25 cellular contexts compared by ENCODE assay signal in the genomic region with DNA sequence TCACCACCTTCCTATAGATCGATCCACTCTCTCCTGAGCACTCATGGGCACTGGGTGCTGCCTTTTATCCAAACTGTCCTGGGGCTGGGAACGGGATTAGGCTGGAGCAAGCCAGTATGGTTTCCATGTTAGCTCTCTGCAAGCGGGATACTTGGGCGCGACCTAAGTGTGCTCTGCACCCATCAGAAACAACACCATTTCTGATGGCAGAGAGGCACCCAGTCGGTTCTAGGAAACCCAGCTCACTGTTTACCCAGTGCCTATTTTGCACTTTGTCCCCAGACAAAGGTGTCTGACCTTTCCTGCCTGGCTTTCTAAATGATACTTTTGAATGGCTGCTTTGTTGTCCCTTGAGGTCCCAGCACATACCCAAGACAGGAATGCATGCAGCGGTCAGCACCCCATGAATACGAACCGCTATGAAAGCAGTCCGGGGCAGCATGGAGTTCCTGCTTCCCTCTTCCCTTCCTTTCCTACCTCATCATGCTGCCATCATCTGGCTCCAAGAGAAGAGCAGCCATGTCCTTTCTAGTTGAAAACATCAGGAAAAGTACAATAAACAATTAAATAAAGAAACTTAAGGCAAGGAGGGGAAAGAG.
DNase-seq lines count a peak whose midpoint lies in the region; ATAC-seq, FAIRE-seq and TF ChIP-seq lines count a peak whose summit lies in the region.
"Had no signal": no experiment of that assay in that cellular context is flagged by ENCODE, and none has a peak within 500 bp of the region (broad histone marks: within the 10 kb centered on the region; RNA-seq: fewer than 3 reads in every experiment).

No MANE protein-coding gene starts in this region.

- no peaks in the 10 kb centered on the region for H3K27me3 ChIP-seq in HepG2 (ENCODE audit: control insufficient read depth in 1 of 2, insufficient read depth in 2 of 2, low read length in 2 of 2)
- H3K27me3 ChIP-seq: BLaER1, Peyer's patch had no signal

- BruUV-seq in HepG2 (replicated peaks; lab: Mats Ljungman, UMichigan) = no TSS peak

- TF ChIP-seq CTCF in HepG2 (CRISPR knock-in tag; IDR thresholded peaks at IDR 0.05) (no peak), neural crest cell (conservative IDR thresholded peaks at IDR 0.05) (no peak)

- H3K27ac Mint-ChIP-seq in neural crest cell (ENCODE audit: unreplicated experiment) = peak overlapping the region; percentile 37
- no peak overlapping the region for H3K27ac Mint-ChIP-seq in stimulated activated naive B cell treated with anti-CD40 and anti-IgM and Interleukin-4, amounts not matched to agents 10 μg/mL and 1 μg/mL and 100 μg/mL, for 72 hours
- H3K27ac Mint-ChIP-seq in activated CD4-positive, alpha-beta T cell treated with anti-CD3 and anti-CD28 coated beads, Interleukin-2, amount 10 ng/mL, durations not matched to agents 24 days and 14 days = no peak overlapping the region
- H3K27ac Mint-ChIP-seq in activated CD4-positive, alpha-beta T cell treated with anti-CD3 and anti-CD28 coated beads, Interleukin-2, amount 10 ng/mL, durations not matched to agents 7 days and 5 days = no peak overlapping the region
- H3K27ac Mint-ChIP-seq: CD4-positive, CD25-positive, alpha-beta regulatory T cell; IgD-negative memory B cell had no signal

- no peaks in the 10 kb centered on the region for H3K36me3 ChIP-seq in HepG2 (replicated peaks in 1 of 2; ENCODE audit: control insufficient read depth in 1 of 2, insufficient read depth in 2 of 2, low read length in 2 of 2)
- H3K36me3 ChIP-seq: BLaER1, Peyer's patch had no signal

- CTCF ChIA-PET in HepG2 (lab: Yijun Ruan, JAX; ENCODE audit: low intra/inter-chr PET ratio, low total read pairs) = no interaction called here
- CTCF ChIA-PET in activated CD4-positive, alpha-beta T cell treated with anti-CD3 and anti-CD28 coated beads, Interleukin-2, amount 10 ng/mL, durations not matched to agents 7 days and 5 days (lab: Charles Lee) = no interaction called here

- H3K9me3 ChIP-seq in HepG2 (ENCODE audit: low read length) = no peaks in the 10 kb centered on the region
- H3K9me3 ChIP-seq: BLaER1, Peyer's patch had no signal

- under 1% methylated on average over 8 of the region's 10 CpGs for WGBS in HepG2 (ENCODE audit: low lambda C conversion rate)

- POLR2A ChIA-PET in HepG2 (lab: Yijun Ruan, JAX) = interaction anchor here (0.6 to 2.6 kb wide), 21 partner anchors 8 to 435 kb away, joined by 3 to 33 read pairs (median 4); no protein-coding TSS in a partner anchor
- POLR2A ChIA-PET in activated CD4-positive, alpha-beta T cell treated with anti-CD3 and anti-CD28 coated beads, Interleukin-2, amount 10 ng/mL, durations not matched to agents 7 days and 5 days (lab: Charles Lee) = no interaction called here

- TF ChIP-seq POLR2A in HepG2 (IDR thresholded peaks at IDR 0.05; ENCODE audit: insufficient read depth in 1 of 2, low read depth in 2 of 2, low read length in 2 of 2) = peak; percentile 75 to 88

- no peaks in the 10 kb centered on the region for H4K20me1 ChIP-seq in HepG2 (ENCODE audit: insufficient read depth, low read length)
- H4K20me1 ChIP-seq: BLaER1 had no signal

- TF ChIP-seq EP300 in HepG2 (IDR thresholded peaks at IDR 0.05; ENCODE audit: low read depth in 2 of 2, low read length in 2 of 2) (peak; percentile 51 to 93; a peak in 3 of 4 replicates), HepG2 (CRISPR knock-in tag; IDR thresholded peaks at IDR 0.05; ENCODE audit: borderline replicate concordance) (peak; percentile 86)

- peaks cover 95% of the 10 kb centered on the region for H3K4me1 ChIP-seq in HepG2 (ENCODE audit: insufficient read depth, low read length)
- H3K4me1 ChIP-seq: BLaER1 had no signal

- peak overlapping the region; percentile 93 for H3K4me2 ChIP-seq in HepG2 (ENCODE audit: low read depth, low read length)
- H3K4me2 ChIP-seq: BLaER1, KMS-11 had no signal

- H3K79me2 ChIP-seq in HepG2 (ENCODE audit: insufficient read depth, low read length) = peaks cover 6% of the 10 kb centered on the region

- peaks cover 41% of the 10 kb centered on the region for H3K4me1 Mint-ChIP-seq in neural crest cell
- H3K4me1 Mint-ChIP-seq in stimulated activated naive B cell treated with anti-CD40 and anti-IgM and Interleukin-4, amounts not matched to agents 10 μg/mL and 1 μg/mL and 100 μg/mL, for 72 hours = no peaks in the 10 kb centered on the region
- H3K4me1 Mint-ChIP-seq in activated CD4-positive, alpha-beta T cell treated with anti-CD3 and anti-CD28 coated beads, Interleukin-2, amount 10 ng/mL, durations not matched to agents 24 days and 14 days = no peaks in the 10 kb centered on the region
- H3K4me1 Mint-ChIP-seq in activated CD4-positive, alpha-beta T cell treated with anti-CD3 and anti-CD28 coated beads, Interleukin-2, amount 10 ng/mL, durations not matched to agents 7 days and 5 days = no peaks in the 10 kb centered on the region
- H3K4me1 Mint-ChIP-seq: CD4-positive, CD25-positive, alpha-beta regulatory T cell had no signal

- no peaks in the 10 kb centered on the region for H3K36me3 Mint-ChIP-seq in neural crest cell (ENCODE audit: low read depth)
- no peaks in the 10 kb centered on the region for H3K36me3 Mint-ChIP-seq in stimulated activated naive B cell treated with anti-CD40 and anti-IgM and Interleukin-4, amounts not matched to agents 10 μg/mL and 1 μg/mL and 100 μg/mL, for 72 hours
- H3K36me3 Mint-ChIP-seq in activated CD4-positive, alpha-beta T cell treated with anti-CD3 and anti-CD28 coated beads, Interleukin-2, amount 10 ng/mL, durations not matched to agents 24 days and 14 days (ENCODE audit: low read depth) = no peaks in the 10 kb centered on the region
- H3K36me3 Mint-ChIP-seq in activated CD4-positive, alpha-beta T cell treated with anti-CD3 and anti-CD28 coated beads, Interleukin-2, amount 10 ng/mL, durations not matched to agents 7 days and 5 days (ENCODE audit: low read depth) = no peaks in the 10 kb centered on the region
- H3K36me3 Mint-ChIP-seq: CD4-positive, CD25-positive, alpha-beta regulatory T cell; IgD-negative memory B cell had no signal

- peak overlapping the region; percentile 47 to 65 (median 53) for H3K4me3 ChIP-seq in HepG2 (replicated peaks in 1 of 3; ENCODE audit: insufficient read depth in 1 of 3, low read depth in 2 of 3, low read length in 3 of 3)
- H3K4me3 ChIP-seq: BLaER1, GM12878, Peyer's patch, SK-N-MC had no signal

- H2AFZ ChIP-seq in HepG2 (ENCODE audit: low read length) = no peak overlapping the region

- in situ Hi-C loops in HepG2 (cut with HindIII; ENCODE audit: extremely low pct_ligation_motif_present, low pct_unique_long_range_greater_than_20kb) = no loop called here

- DNase-seq in HuH-7.5 (ENCODE audit: low spot score) = peak; percentile 52
- DNase-seq in HepG2 (ENCODE audit: low spot score) = peak; percentile 98
- no peak for DNase-seq in neural crest cell (ENCODE audit: low read depth, low spot score)
- DNase-seq in stimulated activated naive B cell treated with anti-CD40 and anti-IgM and Interleukin-4, amounts not matched to agents 10 μg/mL and 1 μg/mL and 100 μg/mL, for 72 hours = no peak
- DNase-seq in activated CD4-positive, alpha-beta T cell treated with anti-CD3 and anti-CD28 coated beads, Interleukin-2, amount 10 ng/mL, durations not matched to agents 24 days and 14 days = no peak
- DNase-seq in activated CD4-positive, alpha-beta T cell treated with anti-CD3 and anti-CD28 coated beads, Interleukin-2, amount 10 ng/mL, durations not matched to agents 7 days and 5 days = no peak
- DNase-seq in globus pallidus (ENCODE audit: low spot score) = no peak
- DNase-seq: CD4-positive, CD25-positive, alpha-beta regulatory T cell; GOT3; HCEC 1CT; MM.1S; NCI-H2029; NCI-H526 treated with DMSO at 0.1 percent for 48 hours; OCI-M1; Peyer's patch; SHP77 treated with DMSO at 0.1 percent for 48 hours had no signal

- peaks cover 14% of the 10 kb centered on the region for H3K27me3 Mint-ChIP-seq in neural crest cell (ENCODE audit: low read depth)
- H3K27me3 Mint-ChIP-seq in stimulated activated naive B cell treated with anti-CD40 and anti-IgM and Interleukin-4, amounts not matched to agents 10 μg/mL and 1 μg/mL and 100 μg/mL, for 72 hours = peaks cover 9 to 12% of the 10 kb centered on the region in 2 donors
- H3K27me3 Mint-ChIP-seq in activated CD4-positive, alpha-beta T cell treated with anti-CD3 and anti-CD28 coated beads, Interleukin-2, amount 10 ng/mL, durations not matched to agents 24 days and 14 days = no peaks in the 10 kb centered on the region
- H3K27me3 Mint-ChIP-seq in activated CD4-positive, alpha-beta T cell treated with anti-CD3 and anti-CD28 coated beads, Interleukin-2, amount 10 ng/mL, durations not matched to agents 7 days and 5 days = no peaks in the 10 kb centered on the region

- H3K9ac ChIP-seq in HepG2 (ENCODE audit: insufficient read depth, low read depth, low read length) = peak overlapping the region; percentile 88
- H3K9ac ChIP-seq: BLaER1, KMS-11 had no signal

- intact Hi-C loops in HepG2 (cut with micrococcal nuclease; ENCODE audit: unreplicated experiment) = loop anchor here (1.0 to 2.0 kb wide), 3 partner anchors 17 to 99 kb away; no protein-coding TSS in a partner anchor
- intact Hi-C loops in activated CD4-positive, alpha-beta T cell treated with anti-CD3 and anti-CD28 coated beads, Interleukin-2, amount 10 ng/mL, durations not matched to agents 24 days and 14 days (cut with micrococcal nuclease) = no loop called here

- H3K4me3 Mint-ChIP-seq in neural crest cell = no peak overlapping the region
- H3K4me3 Mint-ChIP-seq in stimulated activated naive B cell treated with anti-CD40 and anti-IgM and Interleukin-4, amounts not matched to agents 10 μg/mL and 1 μg/mL and 100 μg/mL, for 72 hours = no peak overlapping the region
- H3K4me3 Mint-ChIP-seq in activated CD4-positive, alpha-beta T cell treated with anti-CD3 and anti-CD28 coated beads, Interleukin-2, amount 10 ng/mL, durations not matched to agents 24 days and 14 days = no peak overlapping the region
- H3K4me3 Mint-ChIP-seq in activated CD4-positive, alpha-beta T cell treated with anti-CD3 and anti-CD28 coated beads, Interleukin-2, amount 10 ng/mL, durations not matched to agents 7 days and 5 days = no peak overlapping the region
- H3K4me3 Mint-ChIP-seq: CD4-positive, CD25-positive, alpha-beta regulatory T cell had no signal

- H3K27ac ChIP-seq in HepG2 (ENCODE audit: extremely low read length, insufficient read depth, low read length) = peak overlapping the region; percentile 98
- H3K27ac ChIP-seq: BLaER1, KMS-11, Peyer's patch, SK-N-MC had no signal

- FAIRE-seq in HepG2 (lab: Jason Lieb, UNC) = peak; percentile 100
- FAIRE-seq: A204.1, D721Med, G401.6, GM12878, HTR-8/SVneo had no signal

- TF ChIP-seq RAD21 in HepG2 (CRISPR knock-in tag; IDR thresholded peaks at IDR 0.05) = peak; percentile 41; the same call in 1 of the 2 replicates

- peak; percentile 83 for ATAC-seq in HepG2
- no peak for ATAC-seq in stimulated activated naive B cell treated with anti-CD40 and anti-IgM and Interleukin-4, amounts not matched to agents 10 μg/mL and 1 μg/mL and 100 μg/mL, for 72 hours (replicated peaks)
- ATAC-seq: GM12878 had no signal

- H3K9me3 Mint-ChIP-seq in neural crest cell = no peaks in the 10 kb centered on the region
- H3K9me3 Mint-ChIP-seq in stimulated activated naive B cell treated with anti-CD40 and anti-IgM and Interleukin-4, amounts not matched to agents 10 μg/mL and 1 μg/mL and 100 μg/mL, for 72 hours = no peaks in the 10 kb centered on the region
- no peaks in the 10 kb centered on the region for H3K9me3 Mint-ChIP-seq in activated CD4-positive, alpha-beta T cell treated with anti-CD3 and anti-CD28 coated beads, Interleukin-2, amount 10 ng/mL, durations not matched to agents 24 days and 14 days
- no peaks in the 10 kb centered on the region for H3K9me3 Mint-ChIP-seq in activated CD4-positive, alpha-beta T cell treated with anti-CD3 and anti-CD28 coated beads, Interleukin-2, amount 10 ng/mL, durations not matched to agents 7 days and 5 days
- H3K9me3 Mint-ChIP-seq: IgD-negative memory B cell had no signal

Comparison
In these comparisons a context has a peak if more than half of its experiments do, and no peak if none do; other contexts are left out.
1. DNase-seq: peak in HuH-7.5 (single experiment) and HepG2 (single experiment); none in neural crest cell (single experiment), stimulated activated naive B cell treated with anti-CD40 and anti-IgM and Interleukin-4, amounts not matched to agents 10 μg/mL and 1 μg/mL and 100 μg/mL, for 72 hours (single experiment), activated CD4-positive, alpha-beta T cell treated with anti-CD3 and anti-CD28 coated beads, Interleukin-2, amount 10 ng/mL, durations not matched to agents 24 days and 14 days (single experiment), activated CD4-positive, alpha-beta T cell treated with anti-CD3 and anti-CD28 coated beads, Interleukin-2, amount 10 ng/mL, durations not matched to agents 7 days and 5 days (single experiment) and globus pallidus (single experiment).